30 cellular contexts compared by ENCODE assay signal in genomic region chr13:23472189-23472588, GRCh38.
"Had no signal": no experiment of that assay in that cellular context is flagged by ENCODE, and none has a peak within 500 bp of the region (broad histone marks: within the 10 kb centered on the region; RNA-seq: fewer than 3 reads in every experiment).

No MANE protein-coding gene starts in this region.

- H3K36me3 ChIP-seq: adrenal gland, MG63 had no signal

- H3K9me3 Mint-ChIP-seq: activated CD4-positive, alpha-beta T cell treated with anti-CD3 and anti-CD28 coated beads, Interleukin-2, amount 10 ng/mL, durations not matched to agents 7 days and 5 days; activated naive CD4-positive, alpha-beta T cell treated with anti-CD3 and anti-CD28 coated beads, Interleukin-2, amount 50 U/mL, for 24 hours; activated T-cell treated with anti-CD3 and anti-CD28 coated beads, Interleukin-2, amount 50 U/mL, for 24 hours; activated T-helper 2 cell treated with anti-CD3 and anti-CD28 coated beads, Interferon-gamma antibody, Interleukin-2, Interleukin-4, amounts not matched to agents 10 μg/mL and 5 μg/mL and 100 μg/mL, durations not matched to agents 14 hours and 24 hours and 36 hours had no signal

- H3K27ac ChIP-seq: adrenal gland, breast epithelium, PC-9 had no signal

- H3K36me3 Mint-ChIP-seq: activated naive CD4-positive, alpha-beta T cell treated with anti-CD3 and anti-CD28 coated beads, Interleukin-2, amount 50 U/mL, for 24 hours; WTC11 had no signal

- H2AFZ ChIP-seq: PC-9 had no signal

- H3K4me3 Mint-ChIP-seq: activated CD4-positive, alpha-beta T cell treated with anti-CD3 and anti-CD28 coated beads for 36 hours; activated CD4-positive, alpha-beta T cell treated with anti-CD3 and anti-CD28 coated beads, Interleukin-2, amount 10 ng/mL, durations not matched to agents 7 days and 5 days; activated CD8-positive, alpha-beta T cell treated with anti-CD3 and anti-CD28 coated beads, Interleukin-2, amount 10 ng/mL, durations not matched to agents 7 days and 5 days; activated naive CD4-positive, alpha-beta T cell treated with anti-CD3 and anti-CD28 coated beads, Interleukin-2, amount 50 U/mL, for 24 hours; activated T-cell treated with anti-CD3 and anti-CD28 coated beads, Interleukin-2, amount 50 U/mL, for 24 hours; WTC11 had no signal

- H3K27me3 ChIP-seq: adrenal gland, breast epithelium, MG63 had no signal

- H3K4me1 Mint-ChIP-seq: activated CD4-positive, alpha-beta T cell treated with anti-CD3 and anti-CD28 coated beads, Interleukin-2, amount 10 ng/mL, durations not matched to agents 7 days and 5 days; activated naive CD4-positive, alpha-beta T cell treated with anti-CD3 and anti-CD28 coated beads, Interleukin-2, amount 50 U/mL, for 24 hours had no signal

- H3K27ac Mint-ChIP-seq: activated CD4-positive, alpha-beta T cell treated with anti-CD3 and anti-CD28 coated beads for 36 hours; activated CD4-positive, alpha-beta T cell treated with anti-CD3 and anti-CD28 coated beads, Interleukin-2, amount 10 ng/mL, durations not matched to agents 7 days and 5 days; activated CD8-positive, alpha-beta T cell treated with anti-CD3 and anti-CD28 coated beads, Interleukin-2, amount 10 ng/mL, durations not matched to agents 7 days and 5 days; activated naive CD4-positive, alpha-beta T cell treated with anti-CD3 and anti-CD28 coated beads, Interleukin-2, amount 50 U/mL, for 24 hours; activated T-cell treated with anti-CD3 and anti-CD28 coated beads, Interleukin-2, amount 50 U/mL, for 24 hours; activated T-helper 2 cell treated with anti-CD3 and anti-CD28 coated beads, Interferon-gamma antibody, Interleukin-2, Interleukin-4, amounts not matched to agents 10 μg/mL and 5 μg/mL and 100 μg/mL, durations not matched to agents 14 hours and 24 hours and 36 hours; WTC11 had no signal

- H3K4me3 ChIP-seq: adrenal gland, breast epithelium, MG63, PC-9 had no signal

- ATAC-seq: activated CD4-positive, alpha-beta T cell treated with anti-CD3 and anti-CD28 coated beads for 36 hours; activated CD4-positive, CD25-positive, alpha-beta regulatory T cell treated with anti-CD3 and anti-CD28 coated beads, Interleukin-2, amount 50 U/mL, for 24 hours; activated CD8-positive, alpha-beta T cell treated with anti-CD3 and anti-CD28 coated beads, Interleukin-2, amount 10 ng/mL, durations not matched to agents 7 days and 5 days; WTC11 had no signal

- H3K4me2 ChIP-seq: PC-9 had no signal

- DNase-seq: activated CD4-positive, alpha-beta T cell treated with anti-CD3 and anti-CD28 coated beads for 36 hours; activated CD4-positive, alpha-beta T cell treated with anti-CD3 and anti-CD28 coated beads, Interleukin-2, amount 10 ng/mL, durations not matched to agents 7 days and 5 days; activated CD4-positive, alpha-beta T cell treated with anti-CD3 and anti-CD28 coated beads, Interleukin-2, amount 50 U/mL, for 48 hours; activated CD8-positive, alpha-beta T cell treated with anti-CD3 and anti-CD28 coated beads, Interleukin-2, amount 10 ng/mL, durations not matched to agents 7 days and 5 days; activated gamma-delta T cell; activated naive CD4-positive, alpha-beta T cell treated with Interleukin-2 at 50 U/mL for 16 hours; activated T-cell treated with anti-CD3 and anti-CD28 coated beads, Interleukin-2, amount 50 U/mL, for 24 hours; adrenal gland; anterior cingulate cortex; Kasumi-1; KG1; MG63; MV-4-11; NCI-H1092; NCI-H1436 treated with DMSO at 0.1 percent for 48 hours; NCI-H1694 treated with DMSO at 0.1 percent for 48 hours; NCI-H2029; NCI-H345; NCI-H524 treated with DMSO at 0.1 percent for 48 hours; PC-9; Right ventricle myocardium superior; SW 1271; T-helper 1 cell; T-helper 2 cell; T-helper 9 cell had no signal

- H3K9me3 ChIP-seq: adrenal gland, breast epithelium, MG63 had no signal
